In genomic region chr19:39967561-39967960, GRCh38 we compare ENCODE assay signal across 21 cellular contexts. TPM values are rescaled to one million over a fixed set of nuclear protein-coding genes. Genes with fewer than 3 reads are reported as not detected.
DNase-seq lines count a peak whose midpoint lies in the region; ATAC-seq and TF ChIP-seq lines count a peak whose summit lies in the region.
"Had no signal": no experiment of that assay in that cellular context is flagged by ENCODE, and none has a peak within 500 bp of the region (broad histone marks: within the 10 kb centered on the region; RNA-seq: fewer than 3 reads in every experiment).

No MANE protein-coding gene starts in this region.

- H3K9me3 ChIP-seq in mammary epithelial cell (replicated peaks; ENCODE audit: insufficient read depth, low read length), result no peaks in the 10 kb centered on the region
- no peaks in the 10 kb centered on the region for H3K9me3 ChIP-seq in aorta (ENCODE audit: control insufficient read depth, low read length)
- H3K9me3 ChIP-seq: HAP-1 had no signal

- no peak overlapping the region for H2AFZ ChIP-seq in mammary epithelial cell (ENCODE audit: low read depth, low read length)
- H2AFZ ChIP-seq: GM23248, PC-9 had no signal

- H3K79me2 ChIP-seq in mammary epithelial cell (ENCODE audit: insufficient read depth, low read length), result peaks cover 23% of the 10 kb centered on the region

- no peak for ATAC-seq in T-cell (replicated peaks in 1 of 4)
- ATAC-seq in aorta (ENCODE audit: low FRiP score), result no peak
- ATAC-seq in HG02759 (IDR thresholded peaks at IDR 0.05; ENCODE audit: unreplicated experiment), result no peak

- H3K4me1 Mint-ChIP-seq in MCF 10A (ENCODE audit: insufficient read depth, unreplicated experiment), result peaks cover 19% of the 10 kb centered on the region
- peaks cover 53 to 62% (median 59%) of the 10 kb centered on the region in 3 donors for H3K4me1 Mint-ChIP-seq in T-cell

- in situ Hi-C loops in mammary epithelial cell (cut with MboI; ENCODE audit: low sequenced_read_pairs in 2 of 2), result no loop called here

- H3K27me3 Mint-ChIP-seq in MCF 10A (ENCODE audit: insufficient read depth, unreplicated experiment) (no peaks in the 10 kb centered on the region), T-cell (no peaks in the 10 kb centered on the region)

- H3K27me3 ChIP-seq in mammary epithelial cell (ENCODE audit: insufficient read depth, low read length), result no peaks in the 10 kb centered on the region
- H3K27me3 ChIP-seq in aorta (ENCODE audit: control insufficient read depth in 1 of 2, insufficient read depth in 2 of 2, low read length in 1 of 2), result no peaks in the 10 kb centered on the region

- H3K4me2 ChIP-seq in mammary epithelial cell (ENCODE audit: insufficient read depth, low read depth, low read length), result no peak overlapping the region
- H3K4me2 ChIP-seq: PC-9 had no signal

- peaks cover 33% of the 10 kb centered on the region for H3K36me3 Mint-ChIP-seq in MCF 10A (ENCODE audit: insufficient read depth, unreplicated experiment)
- H3K36me3 Mint-ChIP-seq in T-cell, result peaks cover 3% of the 10 kb centered on the region

- DNase-seq in MCF 10A (ENCODE audit: unreplicated experiment) (no peak), mammary epithelial cell (no peak), T-cell (no peak), mesenteric fat pad (ENCODE audit: low spot score) (peak; percentile 28), aorta (no peak)
- DNase-seq in stimulated activated CD4-positive, alpha-beta T cell treated with anti-CD3 and anti-CD28 coated beads, Interleukin-4, amount 100 ng/mL, for 24 hours, result no peak
- DNase-seq: DMS153, GF-D8, GM23248, Kasumi-1, MM.1S, NCI-H1092, NCI-H1436 treated with DMSO at 0.1 percent for 48 hours, NCI-H2029 treated with DMSO at 0.1 percent for 48 hours, NCI-H2171, NCI-H526, PC-9, SIG-M5 had no signal

- intact Hi-C loops in MCF 10A (cut with micrococcal nuclease), result no loop called here
- intact Hi-C loops in mammary epithelial cell (cut with micrococcal nuclease), result no loop called here
- intact Hi-C loops in aorta (cut with DNase I), result loop anchor here in 1 of 2 donors (5.0 kb wide), 1 partner anchor 415 kb away; no protein-coding TSS in a partner anchor

- H4K20me1 ChIP-seq in mammary epithelial cell (ENCODE audit: insufficient read depth, low read length), result no peaks in the 10 kb centered on the region

- BruUV-seq in MCF 10A (replicated peaks; lab: Mats Ljungman, UMichigan) (no TSS peak), mammary epithelial cell (replicated peaks; lab: Mats Ljungman, UMichigan) (no TSS peak)

- WGBS in mammary epithelial cell (ENCODE audit: low coverage, missing lambda C conversion rate), result 89% methylated on average over 9 of the region's 9 CpGs
- WGBS in aorta, 2 donors, result 83 to 86% methylated on average over 9 of the region's 9 CpGs

- H3K36me3 ChIP-seq in mammary epithelial cell (ENCODE audit: insufficient read depth, low read length) (peaks cover 3% of the 10 kb centered on the region), aorta (ENCODE audit: control insufficient read depth in 1 of 2, insufficient read depth in 2 of 2, low read length in 1 of 2) (no peaks in the 10 kb centered on the region)

- H3K4me1 ChIP-seq in mammary epithelial cell (ENCODE audit: insufficient read depth, low read length) (peaks cover 13% of the 10 kb centered on the region), aorta (ENCODE audit: control insufficient read depth in 1 of 2, insufficient read depth in 2 of 2, low read length in 2 of 2) (no peaks in the 10 kb centered on the region)

- H3K27ac Mint-ChIP-seq in MCF 10A (ENCODE audit: low read depth, unreplicated experiment), result peak overlapping the region; percentile 98
- peak overlapping the region; percentile 81 to 98 for H3K27ac Mint-ChIP-seq in T-cell

- no peak overlapping the region for H3K9ac ChIP-seq in mammary epithelial cell (ENCODE audit: insufficient read depth, low read length)
- H3K9ac ChIP-seq: GM23248 had no signal

- dilution Hi-C loops in mammary epithelial cell (cut with HindIII; ENCODE audit: low sequenced_read_pairs), result no loop called here

- H3K4me3 ChIP-seq in mammary epithelial cell (replicated peaks in 1 of 3; ENCODE audit: insufficient read depth in 1 of 3, low read depth in 2 of 3, low read length in 3 of 3), result no peak overlapping the region
- no peak overlapping the region for H3K4me3 ChIP-seq in aorta (ENCODE audit: low read length in 2 of 2)
- H3K4me3 ChIP-seq: GM23248, HAP-1, PC-9 had no signal

- TF ChIP-seq CTCF in MCF 10A (IDR thresholded peaks at IDR 0.05; ENCODE audit: unreplicated experiment) (no peak), mammary epithelial cell (conservative IDR thresholded peaks at IDR 0.05 in 1 of 2, IDR thresholded peaks at IDR 0.05 in 1 of 2; ENCODE audit: extremely low read depth in 1 of 2, insufficient read depth in 1 of 2, low read depth in 1 of 2, low read length in 2 of 2) (no peak)

- no peak overlapping the region for H3K27ac ChIP-seq in mammary epithelial cell (ENCODE audit: insufficient read depth, low read depth, low read length)
- H3K27ac ChIP-seq in aorta (ENCODE audit: low read depth in 1 of 2, low read length in 2 of 2), result no peak overlapping the region
- H3K27ac ChIP-seq: GM23248, PC-9, RWPE1 had no signal

- CTCF ChIA-PET in MCF 10A (lab: Yijun Ruan, JAX), result interaction anchor here (5.1 kb wide), 1 partner anchor 123 kb away, joined by 67 read pairs; the partner anchor contains the start of gene FBL
- CTCF ChIA-PET in mammary epithelial cell (lab: Charles Lee; ENCODE audit: low non-redundant PET), result no interaction called here
- CTCF ChIA-PET in T-cell (lab: Charles Lee), result no interaction called here

- H3K4me3 Mint-ChIP-seq in MCF 10A (ENCODE audit: unreplicated experiment) (no peak overlapping the region), T-cell (no peak overlapping the region)

- POLR2A ChIA-PET in MCF 10A (lab: Yijun Ruan, JAX), result interaction anchor here (0.7 kb wide), 1 partner anchor 20 kb away, joined by 4 read pairs; no protein-coding TSS in a partner anchor
- POLR2A ChIA-PET in T-cell (lab: Charles Lee), result no interaction called here

- no peaks in the 10 kb centered on the region for H3K9me3 Mint-ChIP-seq in MCF 10A (ENCODE audit: unreplicated experiment)
- H3K9me3 Mint-ChIP-seq in T-cell, result no peaks in the 10 kb centered on the region

RNA-seq across cellular contexts. Expression of gene PSMC4, which starts 3.4 kb away (rescaled TPM):
- total RNA-seq in MCF 10A (2022), result 105 and 108 TPM in 2 replicates
- total RNA-seq in mammary epithelial cell, result 100 to 1,000 TPM in 1 of 2 donors, 10 to 100 TPM in 1; 85.9 to 100 TPM
- 98.6 TPM for polyA plus RNA-seq in mammary epithelial cell
- polyA minus RNA-seq in mammary epithelial cell, result 63.9 TPM
- 10 to 100 TPM; 58.5 to 80.0 (median 59.6) TPM for total RNA-seq in T-cell
- total RNA-seq in mesenteric fat pad, result 85.5 TPM
- 10 to 100 TPM; 53.3 to 66.8 TPM for total RNA-seq in aorta
- 10 to 100 TPM; 37.7 to 61.0 TPM for polyA plus RNA-seq in aorta

RNA-seq across cellular contexts. Expression of gene ZNF546, which starts 29.3 kb away (rescaled TPM):
- total RNA-seq in MCF 10A (2022), result 5.2 and 6.3 TPM in 2 replicates
- total RNA-seq in mammary epithelial cell, result 1 to 10 TPM; 1.0 to 1.7 TPM
- 0.32 TPM for polyA plus RNA-seq in mammary epithelial cell
- polyA minus RNA-seq in mammary epithelial cell, result 0.72 TPM
- total RNA-seq in T-cell, result 10 to 100 TPM in 3 of 5 donors, 1 to 10 TPM in 2; 5.9 to 18.0 (median 12.9) TPM
- total RNA-seq in mesenteric fat pad, result 3.9 TPM
- total RNA-seq in aorta, result 10 to 100 TPM in 1 of 2 donors, 1 to 10 TPM in 1; 4.3 to 10.6 TPM
- polyA plus RNA-seq in aorta, result 1 to 10 TPM in 1 of 2 donors, under 1 TPM in 1; 0.50 to 1.9 TPM

RNA-seq across cellular contexts. Expression of gene FCGBP, which starts 33.1 kb away (rescaled TPM):
- total RNA-seq in MCF 10A (2022) (0.37 and 0.96 TPM in 2 replicates), mammary epithelial cell (under 1 TPM; 0.07 to 0.17 TPM), T-cell (10 to 100 TPM; 12.6 to 88.0 (median 43.3) TPM), mesenteric fat pad (108 TPM), aorta (100 to 1,000 TPM in 1 of 2 donors, 10 to 100 TPM in 1; 71.2 to 790 TPM)
- polyA plus RNA-seq in mammary epithelial cell (0.03 TPM), aorta (10 to 100 TPM in 1 of 2 donors, 1 to 10 TPM in 1; 1.4 to 16.5 TPM)
- not detected for polyA minus RNA-seq in mammary epithelial cell
- total RNA-seq: GM23248 had no signal
- polyA plus RNA-seq: GM23248 had no signal
